Comparison of ENCODE assay signal across 20 cellular contexts in genomic region chr22:19988965-19989724, GRCh38.
"Had no signal": no experiment of that assay in that cellular context is flagged by ENCODE, and none has a peak within 500 bp of the region (broad histone marks: within the 10 kb centered on the region; RNA-seq: fewer than 3 reads in every experiment).

No MANE protein-coding gene starts in this region.

- H3K27ac ChIP-seq: foreskin keratinocyte, prostate gland, testis had no signal

- H3K4me3 Mint-ChIP-seq: activated CD8-positive, alpha-beta memory T cell treated with anti-CD3 and anti-CD28 coated beads, Interleukin-2, amount 10 ng/mL, durations not matched to agents 7 days and 5 days; activated T-cell treated with anti-CD3 and anti-CD28 coated beads, Interleukin-2, amount 50 U/mL, for 24 hours; stimulated activated naive CD8-positive, alpha-beta T cell treated with anti-CD3 and anti-CD28 coated beads, Interleukin-15, amount 100 ng/mL, for 72 hours had no signal

- H3K36me3 ChIP-seq: breast epithelium, prostate gland had no signal

- DNase-seq: activated CD4-positive, alpha-beta T cell treated with anti-CD3 and anti-CD28 coated beads for 1 hour; activated CD4-positive, alpha-beta T cell treated with anti-CD3 and anti-CD28 coated beads, Interleukin-2, amount 50 U/mL, for 48 hours; activated CD8-positive, alpha-beta memory T cell treated with anti-CD3 and anti-CD28 coated beads, Interleukin-2, amount 10 ng/mL, durations not matched to agents 7 days and 5 days; activated effector memory CD4-positive, alpha-beta T cell treated with Interleukin-2 at 50 U/mL for 16 hours; activated T-cell treated with anti-CD3 and anti-CD28 coated beads, Interleukin-2, amount 50 U/mL, for 24 hours; anterior cingulate cortex; foreskin keratinocyte; head of caudate nucleus; islet precursor cell; midbrain; naive B cell; stimulated activated CD4-positive, alpha-beta T cell treated with anti-CD3 and anti-CD28 coated beads, Interleukin-4, amount 100 ng/mL, for 24 hours; stimulated activated naive CD8-positive, alpha-beta T cell treated with anti-CD3 and anti-CD28 coated beads, Interleukin-15, amount 100 ng/mL, for 72 hours; T-helper 9 cell; testis had no signal

- H3K9me3 Mint-ChIP-seq: activated T-cell treated with anti-CD3 and anti-CD28 coated beads, Interleukin-2, amount 50 U/mL, for 24 hours; naive B cell; stimulated activated naive CD8-positive, alpha-beta T cell treated with anti-CD3 and anti-CD28 coated beads, Interleukin-15, amount 100 ng/mL, for 72 hours had no signal

- H3K36me3 Mint-ChIP-seq: activated CD8-positive, alpha-beta memory T cell treated with anti-CD3 and anti-CD28 coated beads, Interleukin-2, amount 10 ng/mL, durations not matched to agents 7 days and 5 days; activated naive CD8-positive, alpha-beta T cell; naive B cell had no signal

- H3K27ac Mint-ChIP-seq: activated CD8-positive, alpha-beta memory T cell treated with anti-CD3 and anti-CD28 coated beads, Interleukin-2, amount 10 ng/mL, durations not matched to agents 7 days and 5 days; activated naive CD8-positive, alpha-beta T cell; activated T-cell treated with anti-CD3 and anti-CD28 coated beads, Interleukin-2, amount 50 U/mL, for 24 hours; stimulated activated naive CD8-positive, alpha-beta T cell treated with anti-CD3 and anti-CD28 coated beads, Interleukin-15, amount 100 ng/mL, for 72 hours had no signal

- ATAC-seq: activated CD8-positive, alpha-beta memory T cell treated with anti-CD3 and anti-CD28 coated beads, Interleukin-2, amount 10 ng/mL, durations not matched to agents 7 days and 5 days; foreskin keratinocyte; stimulated activated naive CD8-positive, alpha-beta T cell treated with anti-CD3 and anti-CD28 coated beads, Interleukin-15, amount 100 ng/mL, for 72 hours had no signal

- H3K4me1 Mint-ChIP-seq: activated CD8-positive, alpha-beta memory T cell treated with anti-CD3 and anti-CD28 coated beads, Interleukin-2, amount 10 ng/mL, durations not matched to agents 7 days and 5 days; stimulated activated naive CD8-positive, alpha-beta T cell treated with anti-CD3 and anti-CD28 coated beads, Interleukin-15, amount 100 ng/mL, for 72 hours had no signal

- H3K4me3 ChIP-seq: breast epithelium, lung, prostate gland, testis had no signal

- FAIRE-seq: endothelial cell of umbilical vein had no signal

- H3K27me3 ChIP-seq: breast epithelium, foreskin keratinocyte, testis had no signal

- H3K9me3 ChIP-seq: breast epithelium, prostate gland, testis had no signal

- H3K27me3 Mint-ChIP-seq: activated CD8-positive, alpha-beta memory T cell treated with anti-CD3 and anti-CD28 coated beads, Interleukin-2, amount 10 ng/mL, durations not matched to agents 7 days and 5 days; activated naive CD8-positive, alpha-beta T cell; activated T-cell treated with anti-CD3 and anti-CD28 coated beads, Interleukin-2, amount 50 U/mL, for 24 hours had no signal
